1 cellular context compared by ENCODE assay signal in the genomic region with DNA sequence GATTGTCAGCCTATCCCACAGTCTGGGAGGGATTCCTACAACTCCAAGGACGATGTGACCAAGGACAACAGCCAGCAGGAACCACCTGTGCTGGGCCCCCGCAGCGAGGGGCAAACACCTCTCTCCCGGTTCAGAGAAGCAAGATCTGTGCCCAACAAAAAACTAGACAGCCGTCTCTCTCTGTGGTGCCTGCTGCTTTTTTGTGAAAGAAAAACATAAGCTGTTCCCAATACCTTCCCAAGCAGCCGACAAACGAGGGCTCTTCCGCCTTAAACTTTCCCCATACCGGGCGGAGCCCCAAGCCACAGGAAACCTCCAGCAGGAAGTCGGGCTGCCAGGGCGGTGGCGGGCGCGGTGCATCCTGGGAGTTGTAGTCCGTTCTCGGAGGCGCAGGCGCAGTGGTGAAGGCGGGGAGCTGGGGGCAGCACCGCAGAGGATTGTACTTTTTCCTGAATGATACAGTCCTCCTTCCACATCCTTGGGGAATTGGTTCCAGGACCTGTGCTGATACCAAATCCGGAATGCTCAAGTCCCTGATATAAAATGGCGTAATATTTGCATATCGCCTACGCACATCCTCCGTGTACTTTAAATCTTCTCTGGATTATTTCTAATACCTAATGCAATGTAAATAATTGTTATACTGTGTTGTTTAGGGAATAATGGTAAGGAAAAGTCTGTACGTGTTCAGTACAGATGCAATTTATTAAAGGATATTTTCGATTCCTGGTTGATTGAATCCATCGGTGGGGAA.
TF ChIP-seq lines count a peak whose summit lies in the region.

No MANE protein-coding gene starts in this region.

TF ChIP-seq in IMR-90, 13 proteins besides CTCF, POLR2A, EP300 and RAD21 (continued from another document):
- TF ChIP-seq FOS (IDR thresholded peaks at IDR 0.05; ENCODE audit: low read depth, low read length) = no peak
- no peak for TF ChIP-seq CHD1 (IDR thresholded peaks at IDR 0.05; ENCODE audit: low read depth, low read length)
- TF ChIP-seq, protein P1, sequence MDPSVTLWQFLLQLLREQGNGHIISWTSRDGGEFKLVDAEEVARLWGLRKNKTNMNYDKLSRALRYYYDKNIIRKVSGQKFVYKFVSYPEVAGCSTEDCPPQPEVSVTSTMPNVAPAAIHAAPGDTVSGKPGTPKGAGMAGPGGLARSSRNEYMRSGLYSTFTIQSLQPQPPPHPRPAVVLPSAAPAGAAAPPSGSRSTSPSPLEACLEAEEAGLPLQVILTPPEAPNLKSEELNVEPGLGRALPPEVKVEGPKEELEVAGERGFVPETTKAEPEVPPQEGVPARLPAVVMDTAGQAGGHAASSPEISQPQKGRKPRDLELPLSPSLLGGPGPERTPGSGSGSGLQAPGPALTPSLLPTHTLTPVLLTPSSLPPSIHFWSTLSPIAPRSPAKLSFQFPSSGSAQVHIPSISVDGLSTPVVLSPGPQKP (IDR thresholded peaks at IDR 0.05; ENCODE audit: borderline replicate concordance, low read depth, low read length) = no peak
